Comparison of ENCODE assay signal across 8 cellular contexts in genomic region chr22:28955817-28956216, GRCh38.
DNase-seq lines count a peak whose midpoint lies in the region; ATAC-seq lines count a peak whose summit lies in the region.

No MANE protein-coding gene starts in this region.

- peak overlapping the region; percentile 16 for H3K27ac ChIP-seq in caudate nucleus (ENCODE audit: low read depth, low read length)

- DNase-seq in UCSD-AML1 (lab: John Stamatoyannopoulos, UW; ENCODE audit: unreplicated experiment): peak; percentile 79
- DNase-seq in caudate nucleus (lab: John Stamatoyannopoulos, UW): peak in 1 of 61 donors; percentile 16
- DNase-seq in stimulated activated CD8-positive, alpha-beta memory T cell treated with anti-CD3 and anti-CD28 coated beads, Interleukin-4, amount 100 ng/mL, for 4 hours (ENCODE audit: low read depth in 2 of 2, low spot score in 1 of 2): peak; percentile 49 to 66
- no peak for DNase-seq in NCI-H146 (lab: John Stamatoyannopoulos, UW)
- DNase-seq in NCI-H1105 treated with DMSO at 0.1 percent for 48 hours (lab: John Stamatoyannopoulos, UW): no peak
- DNase-seq in NCI-H187 (lab: John Stamatoyannopoulos, UW): no peak

- ATAC-seq in GM21447 (IDR thresholded peaks at IDR 0.05; ENCODE audit: unreplicated experiment) (peak; percentile 73), GM21723 (IDR thresholded peaks at IDR 0.05; ENCODE audit: unreplicated experiment) (no peak)

Comparison
In these comparisons a context has a peak if more than half of its experiments do, and no peak if none do; other contexts are left out.
1. DNase-seq: peak in UCSD-AML1 (single experiment) and stimulated activated CD8-positive, alpha-beta memory T cell treated with anti-CD3 and anti-CD28 coated beads, Interleukin-4, amount 100 ng/mL, for 4 hours (2 of 2); none in NCI-H146 (single experiment), NCI-H1105 treated with DMSO at 0.1 percent for 48 hours (single experiment) and NCI-H187 (0 of 2).